23 cellular contexts compared by ENCODE assay signal in genomic region chr12:42323856-42324255, GRCh38.
"Had no signal": no experiment of that assay in that cellular context is flagged by ENCODE, and none has a peak within 500 bp of the region (broad histone marks: within the 10 kb centered on the region; RNA-seq: fewer than 3 reads in every experiment).

No MANE protein-coding gene starts in this region.

- DNase-seq: hypothalamus; immature natural killer cell; kidney; left colon; left lung; lower lobe of right lung; mammary epithelial cell; mesenchymal stem cell; naive thymus-derived CD8-positive, alpha-beta T cell; nephron progenitor cell; ovary; posterior cingulate gyrus; psoas muscle; right lobe of liver; stimulated activated CD4-positive, alpha-beta T cell treated with anti-CD3 and anti-CD28 coated beads, Interleukin-15, amount 100 ng/mL, for 24 hours; stimulated activated CD4-positive, alpha-beta T cell treated with anti-CD3 and anti-CD28 coated beads, Interleukin-2, amount 100 ng/mL, for 24 hours; stimulated activated CD4-positive, alpha-beta T cell treated with anti-CD3 and anti-CD28 coated beads, Interleukin-4, amount 100 ng/mL, for 1 hour; stimulated activated naive B cell treated with anti-CD40 and anti-IgM and Interleukin-4, amounts not matched to agents 10 μg/mL and 1 μg/mL and 100 μg/mL, for 72 hours; stimulated activated naive CD8-positive, alpha-beta T cell treated with anti-CD3 and anti-CD28 coated beads, Interleukin-15, Interleukin-2, amounts not matched to agents 100 U/mL and 50 U/mL, for 24 hours; uterus had no signal

- H3K9me3 ChIP-seq: left lung, lower lobe of right lung, ovary, psoas muscle, right lobe of liver, tibial nerve, uterus had no signal

- H3K4me3 ChIP-seq: left lung, lower lobe of right lung, ovary, psoas muscle, right lobe of liver, smooth muscle cell, tibial nerve, uterus had no signal

- H3K4me3 Mint-ChIP-seq: stimulated activated naive B cell treated with anti-CD40 and anti-IgM and Interleukin-4, amounts not matched to agents 10 μg/mL and 1 μg/mL and 100 μg/mL, for 72 hours had no signal

- H3K9me3 Mint-ChIP-seq: immature natural killer cell; naive thymus-derived CD8-positive, alpha-beta T cell; nephron progenitor cell; stimulated activated naive B cell treated with anti-CD40 and anti-IgM and Interleukin-4, amounts not matched to agents 10 μg/mL and 1 μg/mL and 100 μg/mL, for 72 hours; type B pancreatic cell had no signal

- H3K27ac Mint-ChIP-seq: nephron progenitor cell; stimulated activated naive B cell treated with anti-CD40 and anti-IgM and Interleukin-4, amounts not matched to agents 10 μg/mL and 1 μg/mL and 100 μg/mL, for 72 hours had no signal

- H3K27me3 ChIP-seq: left lung, ovary, right lobe of liver, tibial nerve, uterus had no signal

- H3K4me1 ChIP-seq: uterus had no signal

- H3K27me3 Mint-ChIP-seq: naive thymus-derived CD8-positive, alpha-beta T cell; stimulated activated naive B cell treated with anti-CD40 and anti-IgM and Interleukin-4, amounts not matched to agents 10 μg/mL and 1 μg/mL and 100 μg/mL, for 72 hours; type B pancreatic cell had no signal

- H3K27ac ChIP-seq: left lung, lower lobe of right lung, ovary, right lobe of liver, uterus had no signal

- ATAC-seq: left colon; left lung; lower lobe of right lung; naive thymus-derived CD8-positive, alpha-beta T cell; psoas muscle; stimulated activated naive B cell treated with anti-CD40 and anti-IgM and Interleukin-4, amounts not matched to agents 10 μg/mL and 1 μg/mL and 100 μg/mL, for 72 hours; stimulated activated naive CD8-positive, alpha-beta T cell treated with anti-CD3 and anti-CD28 coated beads, Interleukin-15, Interleukin-2, amounts not matched to agents 100 U/mL and 50 U/mL, for 24 hours had no signal

- H3K36me3 ChIP-seq: ovary, uterus had no signal
